ENCODE assay signal across 1 cellular context in the genomic region with DNA sequence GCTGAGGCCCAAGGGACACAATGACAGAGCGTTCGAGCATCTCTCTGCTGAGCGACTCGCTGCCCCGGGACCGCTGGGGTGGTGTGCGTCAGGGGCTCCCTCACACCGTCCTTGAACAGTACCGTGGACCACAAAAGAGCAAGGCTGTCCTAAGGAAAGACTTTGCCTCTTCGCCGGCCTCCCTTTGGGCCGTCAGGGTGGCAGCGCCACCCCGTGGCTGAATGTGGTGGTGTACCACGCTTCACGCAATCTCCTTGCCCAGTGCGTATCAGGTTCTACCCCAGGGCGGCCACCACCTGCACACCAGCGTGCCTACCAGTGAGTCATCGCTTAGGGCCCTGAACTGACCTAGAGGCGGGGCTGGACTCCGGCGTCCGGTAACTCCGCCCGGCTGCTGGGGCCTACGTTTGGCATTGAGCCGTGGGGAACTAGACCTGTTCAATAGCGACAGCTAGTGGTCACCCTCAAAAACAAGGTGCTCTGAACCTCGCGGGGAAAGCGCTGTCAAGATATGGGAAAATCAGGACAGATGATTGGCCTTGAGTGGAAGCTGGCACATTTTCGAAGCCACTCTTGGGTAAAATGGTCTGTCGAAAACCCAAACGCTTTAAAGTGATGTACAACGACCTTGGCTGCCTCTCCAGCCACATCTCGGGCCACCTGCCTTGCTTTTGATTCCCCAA.
TF ChIP-seq lines count a peak whose summit lies in the region.

No MANE protein-coding gene starts in this region.

TF ChIP-seq in HepG2, 621 proteins besides CTCF, POLR2A, EP300 and RAD21 (continued from another document and continues in another):
- TF ChIP-seq RNF219 (CRISPR knock-in tag; IDR thresholded peaks at IDR 0.05), result no peak
- TF ChIP-seq NR2F6 (IDR thresholded peaks at IDR 0.05), result no peak
- peak; percentile 65; the same call in 1 of the 2 replicates for TF ChIP-seq NR2F6 (CRISPR knock-in tag; IDR thresholded peaks at IDR 0.05)
- TF ChIP-seq ZNF331 (CRISPR knock-in tag; IDR thresholded peaks at IDR 0.05), result peak; percentile 47
- TF ChIP-seq ZNF253 (CRISPR knock-in tag; IDR thresholded peaks at IDR 0.05; ENCODE audit: borderline replicate concordance), result no peak
- TF ChIP-seq CHD2 (IDR thresholded peaks at IDR 0.05; ENCODE audit: low read depth, low read length), result no peak
- TF ChIP-seq CCDC6 (CRISPR knock-in tag; IDR thresholded peaks at IDR 0.05), result no peak
- no peak; the same call in 1 of the 2 replicates for TF ChIP-seq HNF4G (IDR thresholded peaks at IDR 0.05; ENCODE audit: borderline replicate concordance, low read depth, low read length)
- TF ChIP-seq HNF4G (CRISPR knock-in tag; IDR thresholded peaks at IDR 0.05; ENCODE audit: borderline replicate concordance, low read depth), result no peak
- TF ChIP-seq, protein P1, sequence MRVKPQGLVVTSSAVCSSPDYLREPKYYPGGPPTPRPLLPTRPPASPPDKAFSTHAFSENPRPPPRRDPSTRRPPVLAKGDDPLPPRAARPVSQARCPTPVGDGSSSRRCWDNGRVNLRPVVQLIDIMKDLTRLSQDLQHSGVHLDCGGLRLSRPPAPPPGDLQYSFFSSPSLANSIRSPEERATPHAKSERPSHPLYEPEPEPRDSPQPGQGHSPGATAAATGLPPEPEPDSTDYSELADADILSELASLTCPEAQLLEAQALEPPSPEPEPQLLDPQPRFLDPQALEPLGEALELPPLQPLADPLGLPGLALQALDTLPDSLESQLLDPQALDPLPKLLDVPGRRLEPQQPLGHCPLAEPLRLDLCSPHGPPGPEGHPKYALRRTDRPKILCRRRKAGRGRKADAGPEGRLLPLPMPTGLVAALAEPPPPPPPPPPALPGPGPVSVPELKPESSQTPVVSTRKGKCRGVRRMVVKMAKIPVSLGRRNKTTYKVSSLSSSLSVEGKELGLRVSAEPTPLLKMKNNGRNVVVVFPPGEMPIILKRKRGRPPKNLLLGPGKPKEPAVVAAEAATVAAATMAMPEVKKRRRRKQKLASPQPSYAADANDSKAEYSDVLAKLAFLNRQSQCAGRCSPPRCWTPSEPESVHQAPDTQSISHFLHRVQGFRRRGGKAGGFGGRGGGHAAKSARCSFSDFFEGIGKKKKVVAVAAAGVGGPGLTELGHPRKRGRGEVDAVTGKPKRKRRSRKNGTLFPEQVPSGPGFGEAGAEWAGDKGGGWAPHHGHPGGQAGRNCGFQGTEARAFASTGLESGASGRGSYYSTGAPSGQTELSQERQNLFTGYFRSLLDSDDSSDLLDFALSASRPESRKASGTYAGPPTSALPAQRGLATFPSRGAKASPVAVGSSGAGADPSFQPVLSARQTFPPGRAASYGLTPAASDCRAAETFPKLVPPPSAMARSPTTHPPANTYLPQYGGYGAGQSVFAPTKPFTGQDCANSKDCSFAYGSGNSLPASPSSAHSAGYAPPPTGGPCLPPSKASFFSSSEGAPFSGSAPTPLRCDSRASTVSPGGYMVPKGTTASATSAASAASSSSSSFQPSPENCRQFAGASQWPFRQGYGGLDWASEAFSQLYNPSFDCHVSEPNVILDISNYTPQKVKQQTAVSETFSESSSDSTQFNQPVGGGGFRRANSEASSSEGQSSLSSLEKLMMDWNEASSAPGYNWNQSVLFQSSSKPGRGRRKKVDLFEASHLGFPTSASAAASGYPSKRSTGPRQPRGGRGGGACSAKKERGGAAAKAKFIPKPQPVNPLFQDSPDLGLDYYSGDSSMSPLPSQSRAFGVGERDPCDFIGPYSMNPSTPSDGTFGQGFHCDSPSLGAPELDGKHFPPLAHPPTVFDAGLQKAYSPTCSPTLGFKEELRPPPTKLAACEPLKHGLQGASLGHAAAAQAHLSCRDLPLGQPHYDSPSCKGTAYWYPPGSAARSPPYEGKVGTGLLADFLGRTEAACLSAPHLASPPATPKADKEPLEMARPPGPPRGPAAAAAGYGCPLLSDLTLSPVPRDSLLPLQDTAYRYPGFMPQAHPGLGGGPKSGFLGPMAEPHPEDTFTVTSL (CRISPR knock-in tag; IDR thresholded peaks at IDR 0.05; ENCODE audit: borderline replicate concordance), result no peak
- TF ChIP-seq, protein P2, sequence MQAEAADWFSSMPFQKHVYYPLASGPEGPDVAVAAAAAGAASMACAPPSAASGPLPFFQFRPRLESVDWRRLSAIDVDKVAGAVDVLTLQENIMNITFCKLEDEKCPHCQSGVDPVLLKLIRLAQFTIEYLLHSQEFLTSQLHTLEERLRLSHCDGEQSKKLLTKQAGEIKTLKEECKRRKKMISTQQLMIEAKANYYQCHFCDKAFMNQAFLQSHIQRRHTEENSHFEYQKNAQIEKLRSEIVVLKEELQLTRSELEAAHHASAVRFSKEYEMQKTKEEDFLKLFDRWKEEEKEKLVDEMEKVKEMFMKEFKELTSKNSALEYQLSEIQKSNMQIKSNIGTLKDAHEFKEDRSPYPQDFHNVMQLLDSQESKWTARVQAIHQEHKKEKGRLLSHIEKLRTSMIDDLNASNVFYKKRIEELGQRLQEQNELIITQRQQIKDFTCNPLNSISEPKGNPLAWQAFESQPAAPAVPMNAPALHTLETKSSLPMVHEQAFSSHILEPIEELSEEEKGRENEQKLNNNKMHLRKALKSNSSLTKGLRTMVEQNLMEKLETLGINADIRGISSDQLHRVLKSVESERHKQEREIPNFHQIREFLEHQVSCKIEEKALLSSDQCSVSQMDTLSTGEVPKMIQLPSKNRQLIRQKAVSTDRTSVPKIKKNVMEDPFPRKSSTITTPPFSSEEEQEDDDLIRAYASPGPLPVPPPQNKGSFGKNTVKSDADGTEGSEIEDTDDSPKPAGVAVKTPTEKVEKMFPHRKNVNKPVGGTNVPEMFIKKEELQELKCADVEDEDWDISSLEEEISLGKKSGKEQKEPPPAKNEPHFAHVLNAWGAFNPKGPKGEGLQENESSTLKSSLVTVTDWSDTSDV (CRISPR knock-in tag; IDR thresholded peaks at IDR 0.05), result no peak
- TF ChIP-seq ZNF205 (CRISPR knock-in tag; IDR thresholded peaks at IDR 0.05), result peak; percentile 39; the same call in 1 of the 2 replicates
- no peak for TF ChIP-seq RBM39 (IDR thresholded peaks at IDR 0.05; ENCODE audit: low read depth, low read length, poor library complexity, severe bottlenecking)
- no peak for TF ChIP-seq ZNF367 (CRISPR knock-in tag; IDR thresholded peaks at IDR 0.05; ENCODE audit: borderline replicate concordance)
- TF ChIP-seq GATAD2A (CRISPR knock-in tag; IDR thresholded peaks at IDR 0.05), result peak; percentile 67
- TF ChIP-seq ZNF530 (CRISPR knock-in tag; IDR thresholded peaks at IDR 0.05; ENCODE audit: low read depth), result no peak
- no peak for TF ChIP-seq ZNF292 (CRISPR knock-in tag; IDR thresholded peaks at IDR 0.05; ENCODE audit: borderline replicate concordance, low read depth)
- TF ChIP-seq, protein P3, sequence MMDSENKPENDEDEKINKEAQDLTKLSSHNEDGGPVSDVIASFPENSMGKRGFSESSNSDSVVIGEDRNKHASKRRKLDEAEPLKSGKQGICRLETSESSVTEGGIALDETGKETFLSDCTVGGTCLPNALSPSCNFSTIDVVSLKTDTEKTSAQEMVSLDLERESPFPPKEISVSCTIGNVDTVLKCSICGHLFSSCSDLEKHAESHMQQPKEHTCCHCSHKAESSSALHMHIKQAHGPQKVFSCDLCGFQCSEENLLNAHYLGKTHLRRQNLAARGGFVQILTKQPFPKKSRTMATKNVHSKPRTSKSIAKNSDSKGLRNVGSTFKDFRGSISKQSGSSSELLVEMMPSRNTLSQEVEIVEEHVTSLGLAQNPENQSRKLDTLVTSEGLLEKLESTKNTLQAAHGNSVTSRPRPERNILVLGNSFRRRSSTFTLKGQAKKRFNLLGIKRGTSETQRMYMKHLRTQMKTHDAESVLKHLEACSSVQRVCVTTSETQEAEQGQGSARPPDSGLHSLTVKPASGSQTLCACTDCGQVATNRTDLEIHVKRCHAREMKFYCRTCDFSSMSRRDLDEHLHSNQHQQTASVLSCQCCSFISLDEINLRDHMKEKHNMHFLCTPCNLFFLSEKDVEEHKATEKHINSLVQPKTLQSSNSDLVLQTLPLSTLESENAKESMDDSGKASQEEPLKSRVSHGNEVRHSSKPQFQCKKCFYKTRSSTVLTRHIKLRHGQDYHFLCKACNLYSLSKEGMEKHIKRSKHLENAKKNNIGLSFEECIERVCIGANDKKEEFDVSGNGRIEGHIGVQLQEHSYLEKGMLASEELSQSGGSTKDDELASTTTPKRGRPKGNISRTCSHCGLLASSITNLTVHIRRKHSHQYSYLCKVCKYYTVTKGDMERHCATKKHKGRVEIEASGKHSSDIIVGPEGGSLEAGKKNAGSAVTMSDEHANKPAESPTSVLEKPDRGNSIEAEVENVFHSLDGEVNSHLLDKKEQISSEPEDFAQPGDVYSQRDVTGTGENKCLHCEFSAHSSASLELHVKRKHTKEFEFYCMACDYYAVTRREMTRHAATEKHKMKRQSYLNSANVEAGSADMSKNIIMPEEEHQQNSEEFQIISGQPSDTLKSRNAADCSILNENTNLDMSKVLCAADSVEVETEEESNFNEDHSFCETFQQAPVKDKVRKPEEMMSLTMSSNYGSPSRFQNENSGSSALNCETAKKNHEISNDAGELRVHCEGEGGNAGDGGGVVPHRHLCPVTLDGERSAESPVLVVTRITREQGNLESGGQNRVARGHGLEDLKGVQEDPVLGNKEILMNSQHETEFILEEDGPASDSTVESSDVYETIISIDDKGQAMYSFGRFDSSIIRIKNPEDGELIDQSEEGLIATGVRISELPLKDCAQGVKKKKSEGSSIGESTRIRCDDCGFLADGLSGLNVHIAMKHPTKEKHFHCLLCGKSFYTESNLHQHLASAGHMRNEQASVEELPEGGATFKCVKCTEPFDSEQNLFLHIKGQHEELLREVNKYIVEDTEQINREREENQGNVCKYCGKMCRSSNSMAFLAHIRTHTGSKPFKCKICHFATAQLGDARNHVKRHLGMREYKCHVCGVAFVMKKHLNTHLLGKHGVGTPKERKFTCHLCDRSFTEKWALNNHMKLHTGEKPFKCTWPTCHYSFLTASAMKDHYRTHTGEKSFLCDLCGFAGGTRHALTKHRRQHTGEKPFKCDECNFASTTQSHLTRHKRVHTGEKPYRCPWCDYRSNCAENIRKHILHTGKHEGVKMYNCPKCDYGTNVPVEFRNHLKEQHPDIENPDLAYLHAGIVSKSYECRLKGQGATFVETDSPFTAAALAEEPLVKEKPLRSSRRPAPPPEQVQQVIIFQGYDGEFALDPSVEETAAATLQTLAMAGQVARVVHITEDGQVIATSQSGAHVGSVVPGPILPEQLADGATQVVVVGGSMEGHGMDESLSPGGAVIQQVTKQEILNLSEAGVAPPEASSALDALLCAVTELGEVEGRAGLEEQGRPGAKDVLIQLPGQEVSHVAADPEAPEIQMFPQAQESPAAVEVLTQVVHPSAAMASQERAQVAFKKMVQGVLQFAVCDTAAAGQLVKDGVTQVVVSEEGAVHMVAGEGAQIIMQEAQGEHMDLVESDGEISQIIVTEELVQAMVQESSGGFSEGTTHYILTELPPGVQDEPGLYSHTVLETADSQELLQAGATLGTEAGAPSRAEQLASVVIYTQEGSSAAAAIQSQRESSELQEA (CRISPR knock-in tag; IDR thresholded peaks at IDR 0.05; ENCODE audit: not compliant biosample characterization), result no peak
- TF ChIP-seq, protein P4, sequence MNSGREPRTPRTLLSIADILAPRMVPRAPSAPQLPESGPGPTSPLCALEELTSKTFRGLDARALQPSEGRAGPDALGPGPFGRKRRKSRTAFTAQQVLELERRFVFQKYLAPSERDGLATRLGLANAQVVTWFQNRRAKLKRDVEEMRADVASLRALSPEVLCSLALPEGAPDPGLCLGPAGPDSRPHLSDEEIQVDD (CRISPR knock-in tag; IDR thresholded peaks at IDR 0.05; ENCODE audit: borderline replicate concordance), result no peak
- TF ChIP-seq MIXL1 (CRISPR knock-in tag; IDR thresholded peaks at IDR 0.05), result 0 out of 2 replicates have a peak, but pooled peaks have one; percentile 34
- TF ChIP-seq NFE2L1 (CRISPR knock-in tag; IDR thresholded peaks at IDR 0.05; ENCODE audit: borderline replicate concordance), result no peak
- no peak for TF ChIP-seq HOXA5 (CRISPR knock-in tag; IDR thresholded peaks at IDR 0.05)
- TF ChIP-seq JARID2 (CRISPR knock-in tag; IDR thresholded peaks at IDR 0.05; ENCODE audit: insufficient replicate concordance), result no peak
- TF ChIP-seq ZNF207 (IDR thresholded peaks at IDR 0.05; ENCODE audit: borderline replicate concordance), result no peak
- TF ChIP-seq, protein P5, sequence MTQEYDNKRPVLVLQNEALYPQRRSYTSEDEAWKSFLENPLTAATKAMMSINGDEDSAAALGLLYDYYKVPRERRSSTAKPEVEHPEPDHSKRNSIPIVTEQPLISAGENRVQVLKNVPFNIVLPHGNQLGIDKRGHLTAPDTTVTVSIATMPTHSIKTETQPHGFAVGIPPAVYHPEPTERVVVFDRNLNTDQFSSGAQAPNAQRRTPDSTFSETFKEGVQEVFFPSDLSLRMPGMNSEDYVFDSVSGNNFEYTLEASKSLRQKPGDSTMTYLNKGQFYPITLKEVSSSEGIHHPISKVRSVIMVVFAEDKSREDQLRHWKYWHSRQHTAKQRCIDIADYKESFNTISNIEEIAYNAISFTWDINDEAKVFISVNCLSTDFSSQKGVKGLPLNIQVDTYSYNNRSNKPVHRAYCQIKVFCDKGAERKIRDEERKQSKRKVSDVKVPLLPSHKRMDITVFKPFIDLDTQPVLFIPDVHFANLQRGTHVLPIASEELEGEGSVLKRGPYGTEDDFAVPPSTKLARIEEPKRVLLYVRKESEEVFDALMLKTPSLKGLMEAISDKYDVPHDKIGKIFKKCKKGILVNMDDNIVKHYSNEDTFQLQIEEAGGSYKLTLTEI (CRISPR knock-in tag; conservative IDR thresholded peaks at IDR 0.05), result no peak
- TF ChIP-seq ZNF414 (CRISPR knock-in tag; IDR thresholded peaks at IDR 0.05), result 0 out of 2 replicates have a peak, but pooled peaks have one; percentile 45
- no peak for TF ChIP-seq WIZ (CRISPR knock-in tag; IDR thresholded peaks at IDR 0.05)
- peak; percentile 90; the same call in 1 of the 2 replicates for TF ChIP-seq ZNF12 (CRISPR knock-in tag; IDR thresholded peaks at IDR 0.05)
- TF ChIP-seq NR2F2 (IDR thresholded peaks at IDR 0.05; ENCODE audit: borderline replicate concordance, low read depth), result no peak; the same call in 1 of the 2 replicates
